In genomic region chr1:111497592-111497991, GRCh38 we compare ENCODE assay signal across 1 cellular context.
A peak's percentile ranks its signal among the peaks of the same experiment; 100 is the strongest.
TF ChIP-seq lines count a peak whose summit lies in the region.

No MANE protein-coding gene starts in this region.

TF ChIP-seq in K562, 482 proteins besides CTCF, POLR2A, EP300 and RAD21:
- peak; percentile 82 for TF ChIP-seq RFX1 (IDR thresholded peaks at IDR 0.05)
- no peak for TF ChIP-seq WHSC1 (IDR thresholded peaks at IDR 0.05; ENCODE audit: low read length)
- 0 out of 2 replicates have a peak, but pooled peaks have one; percentile 14 for TF ChIP-seq ZBTB40 (IDR thresholded peaks at IDR 0.05)
- TF ChIP-seq ZBTB40 (CRISPR knock-in tag; IDR thresholded peaks at IDR 0.05), result no peak
TF ChIP-seq in K562: peak in this region for 2.
